In genomic region chr19:6276447-6276846, GRCh38 we compare ENCODE assay signal across 2 cellular contexts.
TF ChIP-seq lines count a peak whose summit lies in the region.

No MANE protein-coding gene starts in this region.

TF ChIP-seq in SK-N-SH, 30 proteins besides CTCF, POLR2A, EP300 and RAD21 (continued from another document):
- TF ChIP-seq CHD2 (IDR thresholded peaks at IDR 0.05; ENCODE audit: low read length, partially characterized antibody) (no peak), YY1 (IDR thresholded peaks at IDR 0.05; ENCODE audit: low read depth) (no peak), RCOR1 (IDR thresholded peaks at IDR 0.05; ENCODE audit: low read length) (no peak), ZBTB33 (IDR thresholded peaks at IDR 0.05; ENCODE audit: borderline replicate concordance, low read depth) (no peak), TCF12 (IDR thresholded peaks at IDR 0.05) (no peak)

TF ChIP-seq in SK-N-SH treated with all-trans-retinoic acid at 6 μM for 48 hours, 23 proteins besides CTCF, POLR2A, EP300 and RAD21 (continued from another document):
- TF ChIP-seq PATZ1 (CRISPR knock-in tag; IDR thresholded peaks at IDR 0.05; ENCODE audit: borderline replicate concordance), result no peak
- TF ChIP-seq ZC3H10 (CRISPR knock-in tag; IDR thresholded peaks at IDR 0.05), result no peak
- no peak for TF ChIP-seq ZNF565 (CRISPR knock-in tag; conservative IDR thresholded peaks at IDR 0.05; ENCODE audit: low read depth)
- no peak for TF ChIP-seq GLIS3 (CRISPR knock-in tag; IDR thresholded peaks at IDR 0.05)
- no peak for TF ChIP-seq RARB (CRISPR knock-in tag; IDR thresholded peaks at IDR 0.05)
